11 cellular contexts compared by ENCODE assay signal in the genomic region with DNA sequence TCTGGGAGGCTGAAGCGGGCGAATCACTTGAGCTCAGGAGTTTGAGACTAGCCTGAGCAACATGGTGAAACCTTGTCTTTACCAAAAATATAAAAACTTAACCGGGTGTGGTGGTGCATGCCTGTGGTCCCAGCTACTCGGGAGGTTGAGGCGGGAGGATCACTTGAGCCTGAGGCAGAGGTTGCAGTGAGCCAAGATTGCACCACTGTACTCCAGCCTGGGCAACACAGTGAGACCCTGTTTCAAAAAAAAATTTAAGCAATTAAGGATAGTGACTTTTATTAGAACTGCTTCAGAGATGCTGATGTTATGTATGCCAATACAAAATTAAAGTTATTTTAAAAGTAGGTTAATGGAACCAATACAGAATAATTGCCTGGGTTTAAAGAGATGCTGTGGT. TPM values are rescaled to one million over a fixed set of nuclear protein-coding genes. Genes with fewer than 3 reads are reported as not detected.
"Had no signal": no experiment of that assay in that cellular context is flagged by ENCODE, and none has a peak within 500 bp of the region (broad histone marks: within the 10 kb centered on the region; RNA-seq: fewer than 3 reads in every experiment).

No MANE protein-coding gene starts in this region.

RNA-seq across cellular contexts. Expression of a gene that starts 48.8 kb away (rescaled TPM):
- total RNA-seq: dermis blood vessel endothelial cell, dermis microvascular lymphatic vessel endothelial cell, endodermal cell, epithelial cell of proximal tubule, esophagus muscularis mucosa, esophagus squamous epithelium, fibroblast of lung, fibroblast of villous mesenchyme, foreskin keratinocyte, frontal cortex, gastroesophageal sphincter had no signal
- polyA plus RNA-seq: fibroblast of lung had no signal
